ENCODE assay signal across 8 cellular contexts in genomic region chr2:207768168-207768890, GRCh38. TPM values are rescaled to one million over a fixed set of nuclear protein-coding genes. Genes with fewer than 3 reads are reported as not detected.
DNase-seq lines count a peak whose midpoint lies in the region; ATAC-seq, FAIRE-seq and TF ChIP-seq lines count a peak whose summit lies in the region.

No MANE protein-coding gene starts in this region.

- DNase-seq in CD14-positive monocyte (ENCODE audit: low spot score), result no peak
- peak; percentile 10 to 17 (median 12) for DNase-seq in T-helper 17 cell
- DNase-seq in chondrocyte (ENCODE audit: low spot score), result no peak
- DNase-seq in HepG2 (ENCODE audit: low spot score), result peak; percentile 38
- DNase-seq in GF-D8 (lab: John Stamatoyannopoulos, UW), result no peak
- no peak for DNase-seq in NCI-H2029 treated with DMSO at 0.1 percent for 48 hours (lab: John Stamatoyannopoulos, UW)

- H3K4me1 ChIP-seq in HepG2 (ENCODE audit: insufficient read depth, low read length), result peaks cover 66% of the 10 kb centered on the region

- in situ Hi-C loops in HepG2 (cut with HindIII; ENCODE audit: extremely low pct_ligation_motif_present, low pct_unique_long_range_greater_than_20kb), result loop anchor here (5.0 kb wide), 2 partner anchors 59 to 204 kb away; no protein-coding TSS in a partner anchor

- H3K4me2 ChIP-seq in HepG2 (ENCODE audit: low read depth, low read length), result peak overlapping the region; percentile 87

- no peaks in the 10 kb centered on the region for H3K9me3 ChIP-seq in T-helper 17 cell (ENCODE audit: control insufficient read depth, low read length, poor library complexity, severe bottlenecking)
- H3K9me3 ChIP-seq in HepG2 (ENCODE audit: low read length), result no peaks in the 10 kb centered on the region

- intact Hi-C loops in CD14-positive monocyte (cut with micrococcal nuclease) (loop anchor here (5.0 to 10.0 kb wide), 2 partner anchors 259 to 266 kb away; partner anchors contain the start of gene PLEKHM3 (in 1 of the 2)), HepG2 (cut with micrococcal nuclease; ENCODE audit: unreplicated experiment) (loop anchor here (1.0 to 5.0 kb wide), 4 partner anchors 22 to 266 kb away; no protein-coding TSS in a partner anchor)

- no peak overlapping the region for H2AFZ ChIP-seq in HepG2 (ENCODE audit: low read length)

- POLR2A ChIA-PET in HepG2 (lab: Yijun Ruan, JAX), result interaction anchor here (0.8 to 8.6 kb wide), 21 partner anchors 14 to 265 kb away, joined by 3 to 232 read pairs (median 14); partner anchors contain the start of gene PLEKHM3

- TF ChIP-seq EP300 in HepG2 (IDR thresholded peaks at IDR 0.05; ENCODE audit: low read depth in 2 of 2, low read length in 2 of 2), result no peak
- TF ChIP-seq EP300 in HepG2 (CRISPR knock-in tag; IDR thresholded peaks at IDR 0.05; ENCODE audit: borderline replicate concordance), result no peak; the same call in 1 of the 2 replicates

- TF ChIP-seq CTCF in CD14-positive monocyte (IDR thresholded peaks at IDR 0.05) (no peak), chondrocyte (IDR thresholded peaks at IDR 0.05) (peak; percentile 56), HepG2 (CRISPR knock-in tag; IDR thresholded peaks at IDR 0.05) (no peak)

- FAIRE-seq in HepG2 (lab: Jason Lieb, UNC), result no peak

- no peaks in the 10 kb centered on the region; a peak in 1 of 5 replicates for H3K27me3 ChIP-seq in HepG2 (ENCODE audit: control insufficient read depth in 1 of 2, insufficient read depth in 2 of 2, low read length in 2 of 2)

- peaks cover 17 to 35% of the 10 kb centered on the region in 2 experiments for H3K36me3 ChIP-seq in HepG2 (replicated peaks in 1 of 2; ENCODE audit: control insufficient read depth in 1 of 2, insufficient read depth in 2 of 2, low read length in 2 of 2)

- H3K9me3 Mint-ChIP-seq in CD14-positive monocyte (peaks cover 0 to 3% (median 1%) of the 10 kb centered on the region in 7 donors), chondrocyte (ENCODE audit: low read depth) (no peaks in the 10 kb centered on the region)
- H3K9me3 Mint-ChIP-seq in stimulated activated memory B cell treated with anti-CD40 and anti-IgM and Interleukin-4, amounts not matched to agents 10 μg/mL and 1 μg/mL and 100 μg/mL, for 72 hours, result peaks cover 3% of the 10 kb centered on the region

- peak overlapping the region; percentile 94 for H3K9ac ChIP-seq in HepG2 (ENCODE audit: insufficient read depth, low read depth, low read length)

- TF ChIP-seq POLR2A in HepG2 (IDR thresholded peaks at IDR 0.05; ENCODE audit: insufficient read depth in 1 of 2, low read depth in 2 of 2, low read length in 2 of 2), result peak in 1 of 2 experiments; percentile 24; a peak in 1 of 4 replicates

- TF ChIP-seq RAD21 in HepG2 (CRISPR knock-in tag; IDR thresholded peaks at IDR 0.05), result peak; percentile 20; the same call in 1 of the 2 replicates

- H3K4me3 Mint-ChIP-seq in CD14-positive monocyte, result peak overlapping the region; percentile 91 to 94
- H3K4me3 Mint-ChIP-seq in T-helper 17 cell, result peak overlapping the region; percentile 93
- peak overlapping the region; percentile 78 for H3K4me3 Mint-ChIP-seq in chondrocyte (ENCODE audit: unreplicated experiment)
- peak overlapping the region; percentile 87 for H3K4me3 Mint-ChIP-seq in stimulated activated memory B cell treated with anti-CD40 and anti-IgM and Interleukin-4, amounts not matched to agents 10 μg/mL and 1 μg/mL and 100 μg/mL, for 72 hours

- peak overlapping the region in 3 of 7 donors; percentile 24 to 73 (median 48) for H3K27ac Mint-ChIP-seq in CD14-positive monocyte
- no peak overlapping the region for H3K27ac Mint-ChIP-seq in T-helper 17 cell
- no peak overlapping the region for H3K27ac Mint-ChIP-seq in chondrocyte (ENCODE audit: unreplicated experiment)
- H3K27ac Mint-ChIP-seq in stimulated activated memory B cell treated with anti-CD40 and anti-IgM and Interleukin-4, amounts not matched to agents 10 μg/mL and 1 μg/mL and 100 μg/mL, for 72 hours, result peak overlapping the region; percentile 53

- peaks cover 48% of the 10 kb centered on the region for H4K20me1 ChIP-seq in HepG2 (ENCODE audit: insufficient read depth, low read length)

- peak overlapping the region; percentile 92 for H3K27ac ChIP-seq in HepG2 (ENCODE audit: extremely low read length, insufficient read depth, low read length)

- CTCF ChIA-PET in HepG2 (lab: Yijun Ruan, JAX; ENCODE audit: low intra/inter-chr PET ratio, low total read pairs), result interaction anchor here (1.1 to 2.3 kb wide), 6 partner anchors 23 to 266 kb away, joined by 3 to 11 read pairs (median 7); no protein-coding TSS in a partner anchor

- ATAC-seq in HG02938 (IDR thresholded peaks at IDR 0.05; ENCODE audit: unreplicated experiment), result peak; percentile 24
- ATAC-seq in T-helper 17 cell, result peak; percentile 16
- ATAC-seq in HepG2, result peak; percentile 16
- no peak for ATAC-seq in stimulated activated memory B cell treated with anti-CD40 and anti-IgM and Interleukin-4, amounts not matched to agents 10 μg/mL and 1 μg/mL and 100 μg/mL, for 72 hours

- H3K4me1 Mint-ChIP-seq in CD14-positive monocyte, result peaks cover 50% of the 10 kb centered on the region
- H3K4me1 Mint-ChIP-seq in T-helper 17 cell, result peaks cover 23% of the 10 kb centered on the region
- H3K4me1 Mint-ChIP-seq in chondrocyte (ENCODE audit: low read depth), result peaks cover 34% of the 10 kb centered on the region
- H3K4me1 Mint-ChIP-seq in stimulated activated memory B cell treated with anti-CD40 and anti-IgM and Interleukin-4, amounts not matched to agents 10 μg/mL and 1 μg/mL and 100 μg/mL, for 72 hours, result peaks cover 49% of the 10 kb centered on the region

- BruUV-seq in HepG2 (replicated peaks; lab: Mats Ljungman, UMichigan), result no TSS peak

- peak overlapping the region; percentile 80 to 98 (median 88) for H3K4me3 ChIP-seq in HepG2 (replicated peaks in 1 of 3; ENCODE audit: insufficient read depth in 1 of 3, low read depth in 2 of 3, low read length in 3 of 3)

- peaks cover 7 to 27% (median 26%) of the 10 kb centered on the region in 3 donors for H3K27me3 Mint-ChIP-seq in CD14-positive monocyte (ENCODE audit: low read depth in 3 of 3)
- H3K27me3 Mint-ChIP-seq in T-helper 17 cell, result peaks cover 33% of the 10 kb centered on the region
- peaks cover 24% of the 10 kb centered on the region for H3K27me3 Mint-ChIP-seq in chondrocyte (ENCODE audit: low read depth)
- H3K27me3 Mint-ChIP-seq in stimulated activated memory B cell treated with anti-CD40 and anti-IgM and Interleukin-4, amounts not matched to agents 10 μg/mL and 1 μg/mL and 100 μg/mL, for 72 hours, result peaks cover 22% of the 10 kb centered on the region

- H3K36me3 Mint-ChIP-seq in CD14-positive monocyte (peaks cover 13 to 22% of the 10 kb centered on the region in 2 donors), T-helper 17 cell (ENCODE audit: low read depth) (peaks cover 2% of the 10 kb centered on the region), chondrocyte (ENCODE audit: low read depth) (peaks cover 2% of the 10 kb centered on the region)
- H3K36me3 Mint-ChIP-seq in stimulated activated memory B cell treated with anti-CD40 and anti-IgM and Interleukin-4, amounts not matched to agents 10 μg/mL and 1 μg/mL and 100 μg/mL, for 72 hours, result peaks cover 9% of the 10 kb centered on the region

- 1% methylated on average over 60 of the region's 74 CpGs for WGBS in HepG2 (ENCODE audit: low lambda C conversion rate)

- peaks cover 60% of the 10 kb centered on the region for H3K79me2 ChIP-seq in HepG2 (ENCODE audit: insufficient read depth, low read length)

RNA-seq across cellular contexts. Expression of gene FZD5, which starts 1.4 kb away (rescaled TPM):
- polyA plus RNA-seq in CD14-positive monocyte, result under 1 TPM; 0.32 to 0.48 TPM
- under 1 TPM; 0.16 to 0.17 TPM for total RNA-seq in T-helper 17 cell
- total RNA-seq in chondrocyte, result 0.63 to 1.1 TPM (median 0.82 TPM) in 3 replicates
- total RNA-seq in HepG2 (2016; rRNA removed; fragmentation: Illumina TruSeq; extraction: Trizol), result 28.9 and 34.3 TPM in 2 replicates
- 3.1 and 4.0 TPM in 2 replicates for total RNA-seq in HepG2 (2016; cell fraction: cytosol; rRNA removed; fragmentation: Illumina TruSeq; extraction: Trizol; ENCODE audit: low read depth)
- 27.1 and 33.9 TPM in 2 replicates for total RNA-seq in HepG2 (2016; cell fraction: insoluble cytoplasmic fraction; rRNA removed; fragmentation: Illumina TruSeq; extraction: Trizol)
- total RNA-seq in HepG2 (2016; cell fraction: membrane; rRNA removed; fragmentation: Illumina TruSeq; extraction: Trizol), result 17.9 and 18.6 TPM in 2 replicates
- 49.9 and 55.0 TPM in 2 replicates for total RNA-seq in HepG2 (2016; cell fraction: nucleus; rRNA removed; fragmentation: Illumina TruSeq; extraction: Trizol)
- polyA plus RNA-seq in HepG2 (2011; rRNA removed), result 25.3 and 29.1 TPM in 2 replicates
- polyA plus RNA-seq in HepG2 (2011; cell fraction: cytosol; rRNA removed), result 17.7 and 21.9 TPM in 2 replicates
- 46.8 and 48.3 TPM in 2 replicates for polyA plus RNA-seq in HepG2 (2011; cell fraction: nucleus; rRNA removed)
- polyA plus RNA-seq in HepG2 (2012), result 41.5 and 51.6 TPM in 2 replicates
- polyA plus RNA-seq in HepG2 (2016; cell fraction: cytosol; fragmentation: Illumina TruSeq; extraction: Trizol; ENCODE audit: low read depth), result 1.9 and 2.0 TPM in 2 replicates
- polyA plus RNA-seq in HepG2 (2016; cell fraction: insoluble cytoplasmic fraction; fragmentation: Illumina TruSeq; extraction: Trizol; ENCODE audit: low read depth), result 21.1 and 22.9 TPM in 2 replicates
- polyA plus RNA-seq in HepG2 (2016; cell fraction: membrane; fragmentation: Illumina TruSeq; extraction: Trizol; ENCODE audit: low read depth), result 6.8 and 7.4 TPM in 2 replicates
- 38.4 and 40.1 TPM in 2 replicates for polyA plus RNA-seq in HepG2 (2016; cell fraction: nucleus; fragmentation: Illumina TruSeq; extraction: Trizol; ENCODE audit: insufficient read depth, low read depth)
- 4.3 and 130 TPM in 2 replicates for polyA minus RNA-seq in HepG2 (2011; rRNA and poly(A)+ RNA removed; ENCODE audit: low replicate concordance)
- polyA minus RNA-seq in HepG2 (2011; cell fraction: cytosol; rRNA and poly(A)+ RNA removed), result 61.0 and 69.9 TPM in 2 replicates
- 116 and 135 TPM in 2 replicates for polyA minus RNA-seq in HepG2 (2011; cell fraction: nucleus; rRNA and poly(A)+ RNA removed)

RNA-seq across cellular contexts. Expression of gene CCNYL1, which starts 56.9 kb away (rescaled TPM):
- polyA plus RNA-seq in CD14-positive monocyte (1 to 10 TPM; 4.1 to 4.6 TPM), HepG2 (2011; rRNA removed) (13.8 and 16.2 TPM in 2 replicates)
- total RNA-seq in T-helper 17 cell (10 to 100 TPM; 12.1 to 14.3 TPM), chondrocyte (17.4 to 25.3 TPM (median 24.7 TPM) in 3 replicates), HepG2 (2016; rRNA removed; fragmentation: Illumina TruSeq; extraction: Trizol) (12.5 and 20.2 TPM in 2 replicates)
- 27.0 and 29.5 TPM in 2 replicates for total RNA-seq in HepG2 (2016; cell fraction: cytosol; rRNA removed; fragmentation: Illumina TruSeq; extraction: Trizol; ENCODE audit: low read depth)
- total RNA-seq in HepG2 (2016; cell fraction: insoluble cytoplasmic fraction; rRNA removed; fragmentation: Illumina TruSeq; extraction: Trizol), result 10.0 and 17.8 TPM in 2 replicates
- total RNA-seq in HepG2 (2016; cell fraction: membrane; rRNA removed; fragmentation: Illumina TruSeq; extraction: Trizol), result 33.7 and 38.3 TPM in 2 replicates
- total RNA-seq in HepG2 (2016; cell fraction: nucleus; rRNA removed; fragmentation: Illumina TruSeq; extraction: Trizol), result 16.4 and 19.2 TPM in 2 replicates
- polyA plus RNA-seq in HepG2 (2011; cell fraction: cytosol; rRNA removed), result 6.9 and 11.0 TPM in 2 replicates
- 9.8 and 10.3 TPM in 2 replicates for polyA plus RNA-seq in HepG2 (2011; cell fraction: nucleus; rRNA removed)
- 17.2 and 21.4 TPM in 2 replicates for polyA plus RNA-seq in HepG2 (2012)
- polyA plus RNA-seq in HepG2 (2016; cell fraction: cytosol; fragmentation: Illumina TruSeq; extraction: Trizol; ENCODE audit: low read depth), result 43.2 and 48.7 TPM in 2 replicates
- polyA plus RNA-seq in HepG2 (2016; cell fraction: insoluble cytoplasmic fraction; fragmentation: Illumina TruSeq; extraction: Trizol; ENCODE audit: low read depth), result 35.4 and 41.7 TPM in 2 replicates
- polyA plus RNA-seq in HepG2 (2016; cell fraction: membrane; fragmentation: Illumina TruSeq; extraction: Trizol; ENCODE audit: low read depth), result 77.8 and 84.1 TPM in 2 replicates
- 34.4 and 39.4 TPM in 2 replicates for polyA plus RNA-seq in HepG2 (2016; cell fraction: nucleus; fragmentation: Illumina TruSeq; extraction: Trizol; ENCODE audit: insufficient read depth, low read depth)
- polyA minus RNA-seq in HepG2 (2011; rRNA and poly(A)+ RNA removed; ENCODE audit: low replicate concordance), result 3.2 and 9.0 TPM in 2 replicates
- 16.2 and 19.4 TPM in 2 replicates for polyA minus RNA-seq in HepG2 (2011; cell fraction: cytosol; rRNA and poly(A)+ RNA removed)
- polyA minus RNA-seq in HepG2 (2011; cell fraction: nucleus; rRNA and poly(A)+ RNA removed), result 19.1 and 23.7 TPM in 2 replicates

Comparison
In these comparisons a context has a peak if more than half of its experiments do, and no peak if none do; other contexts are left out.
1. DNase-seq: peak in T-helper 17 cell (3 of 3) and HepG2 (single experiment); none in CD14-positive monocyte (single experiment), chondrocyte (single experiment), GF-D8 (single experiment) and NCI-H2029 treated with DMSO at 0.1 percent for 48 hours (single experiment).
2. Peak in every context shown above with its lines, with median percentiles within 50 percentile points of each other: H3K4me3 Mint-ChIP-seq.